In genomic region chr12:76274699-76275098, GRCh38 we compare ENCODE assay signal across 16 cellular contexts.
DNase-seq lines count a peak whose midpoint lies in the region; TF ChIP-seq lines count a peak whose summit lies in the region.
"Had no signal": no experiment of that assay in that cellular context is flagged by ENCODE, and none has a peak within 500 bp of the region (broad histone marks: within the 10 kb centered on the region; RNA-seq: fewer than 3 reads in every experiment).

No MANE protein-coding gene starts in this region.

- TF ChIP-seq CTCF in SK-N-SH (IDR thresholded peaks at IDR 0.05) (no peak), endothelial cell (IDR thresholded peaks at IDR 0.05; ENCODE audit: unreplicated experiment) (no peak), type B pancreatic cell (conservative IDR thresholded peaks at IDR 0.05) (no peak)

- H3K4me1 ChIP-seq in SK-N-SH (ENCODE audit: control insufficient read depth in 1 of 2, insufficient read depth in 2 of 2, low read depth in 1 of 2, low read length in 1 of 2), result peaks cover 7 to 46% of the 10 kb centered on the region in 2 experiments
- H3K4me1 ChIP-seq: adrenal gland, vagina had no signal

- H3K9me3 ChIP-seq in SK-N-SH, result no peaks in the 10 kb centered on the region
- H3K9me3 ChIP-seq: adrenal gland, vagina had no signal

- POLR2A ChIA-PET in SK-N-SH (lab: Yijun Ruan, JAX), result no interaction called here

- H3K27ac ChIP-seq in SK-N-SH (ENCODE audit: low read depth in 2 of 2, low read length in 1 of 2), result peak overlapping the region; percentile 75 to 78; a peak in 3 of 4 replicates
- H3K27ac ChIP-seq: adrenal gland, vagina, VCaP had no signal

- no peak overlapping the region for H2AFZ ChIP-seq in SK-N-SH (ENCODE audit: low read depth)

- WGBS in SK-N-SH (ENCODE audit: low lambda C conversion rate), result 58% methylated on average over 3 of the region's 3 CpGs

- H3K9me2 ChIP-seq in SK-N-SH, result no peaks in the 10 kb centered on the region

- no peaks in the 10 kb centered on the region for H4K20me1 ChIP-seq in SK-N-SH (ENCODE audit: insufficient read depth)

- peaks cover 0 to 2% of the 10 kb centered on the region in 2 experiments for H3K36me3 ChIP-seq in SK-N-SH (replicated peaks in 1 of 2; ENCODE audit: control insufficient read depth in 1 of 2, insufficient read depth in 2 of 2, low read length in 1 of 2)
- H3K36me3 ChIP-seq: adrenal gland, vagina had no signal

- intact Hi-C loops in activated naive CD4-positive, alpha-beta T cell treated with anti-CD3 and anti-CD28 coated beads for 36 hours (cut with micrococcal nuclease), result loop anchor here (1.0 to 5.0 kb wide), 7 partner anchors 8 to 330 kb away; partner anchors contain the start of genes BBS10 and OSBPL8

- TF ChIP-seq EP300 in SK-N-SH (IDR thresholded peaks at IDR 0.05; ENCODE audit: borderline replicate concordance in 1 of 2, low read depth in 1 of 2, low read length in 1 of 2), result peak in 1 of 2 experiments; percentile 51; a peak in 1 of 4 replicates

- peaks cover 12% of the 10 kb centered on the region for H3K4me1 Mint-ChIP-seq in activated naive CD4-positive, alpha-beta T cell treated with anti-CD3 and anti-CD28 coated beads for 36 hours (ENCODE audit: low read depth)
- no peaks in the 10 kb centered on the region for H3K4me1 Mint-ChIP-seq in activated naive CD4-positive, alpha-beta T cell treated with anti-CD3 and anti-CD28 coated beads, Interleukin-2, amount 10 ng/mL, durations not matched to agents 7 days and 5 days
- H3K4me1 Mint-ChIP-seq in endothelial cell (ENCODE audit: unreplicated experiment) (peaks cover 10% of the 10 kb centered on the region), type B pancreatic cell (ENCODE audit: unreplicated experiment) (peaks cover 12% of the 10 kb centered on the region)
- H3K4me1 Mint-ChIP-seq: B cell had no signal

- H3K4me2 ChIP-seq in SK-N-SH, result 0 out of 2 replicates have a peak overlapping the region, but pooled peaks have one; percentile 7

- TF ChIP-seq RAD21 in SK-N-SH (IDR thresholded peaks at IDR 0.05; ENCODE audit: low read length), result no peak

- H3K9ac ChIP-seq in SK-N-SH, result peak overlapping the region; percentile 14; the same call in 1 of the 2 replicates

- H3K4me3 Mint-ChIP-seq in activated naive CD4-positive, alpha-beta T cell treated with anti-CD3 and anti-CD28 coated beads for 36 hours, result no peak overlapping the region
- H3K4me3 Mint-ChIP-seq in activated naive CD4-positive, alpha-beta T cell treated with anti-CD3 and anti-CD28 coated beads, Interleukin-2, amount 10 ng/mL, durations not matched to agents 7 days and 5 days, result no peak overlapping the region
- no peak overlapping the region for H3K4me3 Mint-ChIP-seq in endothelial cell (ENCODE audit: unreplicated experiment)
- H3K4me3 Mint-ChIP-seq in type B pancreatic cell, result no peak overlapping the region
- H3K4me3 Mint-ChIP-seq: B cell had no signal

- peaks cover 74% of the 10 kb centered on the region for H3K79me2 ChIP-seq in SK-N-SH (ENCODE audit: insufficient read depth)

- H3K27me3 Mint-ChIP-seq in activated naive CD4-positive, alpha-beta T cell treated with anti-CD3 and anti-CD28 coated beads for 36 hours (ENCODE audit: low read depth), result peaks cover 11% of the 10 kb centered on the region
- H3K27me3 Mint-ChIP-seq in activated naive CD4-positive, alpha-beta T cell treated with anti-CD3 and anti-CD28 coated beads, Interleukin-2, amount 10 ng/mL, durations not matched to agents 7 days and 5 days, result peaks cover 12% of the 10 kb centered on the region
- H3K27me3 Mint-ChIP-seq in endothelial cell (ENCODE audit: unreplicated experiment) (peaks cover 7% of the 10 kb centered on the region), type B pancreatic cell (peaks cover 3% of the 10 kb centered on the region)

- H3K4me3 ChIP-seq in SK-N-SH (ENCODE audit: low read depth in 2 of 2, low read length in 1 of 2), result no peak overlapping the region
- H3K4me3 ChIP-seq: adrenal gland, vagina had no signal

- no peaks in the 10 kb centered on the region for H3K9me3 Mint-ChIP-seq in activated naive CD4-positive, alpha-beta T cell treated with anti-CD3 and anti-CD28 coated beads for 36 hours
- H3K9me3 Mint-ChIP-seq in activated naive CD4-positive, alpha-beta T cell treated with anti-CD3 and anti-CD28 coated beads, Interleukin-2, amount 10 ng/mL, durations not matched to agents 7 days and 5 days, result no peaks in the 10 kb centered on the region
- H3K9me3 Mint-ChIP-seq in endothelial cell (ENCODE audit: unreplicated experiment) (no peaks in the 10 kb centered on the region), type B pancreatic cell (no peaks in the 10 kb centered on the region)

- H3K27me3 ChIP-seq in SK-N-SH (ENCODE audit: insufficient read depth), result no peaks in the 10 kb centered on the region
- H3K27me3 ChIP-seq: adrenal gland, vagina had no signal

- H3K36me3 Mint-ChIP-seq in activated naive CD4-positive, alpha-beta T cell treated with anti-CD3 and anti-CD28 coated beads for 36 hours (ENCODE audit: low read depth), result no peaks in the 10 kb centered on the region
- H3K36me3 Mint-ChIP-seq in activated naive CD4-positive, alpha-beta T cell treated with anti-CD3 and anti-CD28 coated beads, Interleukin-2, amount 10 ng/mL, durations not matched to agents 7 days and 5 days, result no peaks in the 10 kb centered on the region
- H3K36me3 Mint-ChIP-seq in endothelial cell (ENCODE audit: low read depth, unreplicated experiment) (no peaks in the 10 kb centered on the region), type B pancreatic cell (no peaks in the 10 kb centered on the region)

- H3F3A ChIP-seq in SK-N-SH (replicated peaks; ENCODE audit: insufficient read depth), result peaks cover 40% of the 10 kb centered on the region

- DNase-seq in activated naive CD4-positive, alpha-beta T cell treated with anti-CD3 and anti-CD28 coated beads for 36 hours, result peak; percentile 58
- DNase-seq in activated naive CD4-positive, alpha-beta T cell treated with anti-CD3 and anti-CD28 coated beads, Interleukin-2, amount 10 ng/mL, durations not matched to agents 7 days and 5 days, result no peak
- DNase-seq in SK-N-SH (no peak), endothelial cell (ENCODE audit: low spot score) (no peak), NCI-H2107 treated with DMSO at 0.1 percent for 48 hours (lab: John Stamatoyannopoulos, UW; ENCODE audit: unreplicated experiment) (no peak), type B pancreatic cell (ENCODE audit: extremely low spot score, unreplicated experiment) (no peak), ureter (ENCODE audit: low spot score) (no peak)
- peak; percentile 36 for DNase-seq in stimulated activated CD8-positive, alpha-beta memory T cell treated with anti-CD3 and anti-CD28 coated beads, Interleukin-4, amount 100 ng/mL, for 48 hours
- DNase-seq: adrenal gland; effector memory CD4-positive, alpha-beta T cell; NCI-H1092 treated with DMSO at 0.1 percent for 48 hours; NCI-H526; occipital lobe had no signal

- peak overlapping the region; percentile 10 for H3K27ac Mint-ChIP-seq in activated naive CD4-positive, alpha-beta T cell treated with anti-CD3 and anti-CD28 coated beads for 36 hours
- H3K27ac Mint-ChIP-seq in activated naive CD4-positive, alpha-beta T cell treated with anti-CD3 and anti-CD28 coated beads, Interleukin-2, amount 10 ng/mL, durations not matched to agents 7 days and 5 days, result no peak overlapping the region
- H3K27ac Mint-ChIP-seq in endothelial cell (ENCODE audit: unreplicated experiment) (peak overlapping the region; percentile 45), type B pancreatic cell (no peak overlapping the region)
- H3K27ac Mint-ChIP-seq: B cell had no signal

- CTCF ChIA-PET in activated naive CD4-positive, alpha-beta T cell treated with anti-CD3 and anti-CD28 coated beads for 36 hours (lab: Charles Lee), result interaction anchor here (1.2 kb wide), 1 partner anchor 9 kb away, joined by 4 read pairs; no protein-coding TSS in a partner anchor
- CTCF ChIA-PET in activated naive CD4-positive, alpha-beta T cell treated with anti-CD3 and anti-CD28 coated beads, Interleukin-2, amount 10 ng/mL, durations not matched to agents 7 days and 5 days (lab: Charles Lee), result no interaction called here
- CTCF ChIA-PET in SK-N-SH (lab: Yijun Ruan, JAX), result no interaction called here

TF ChIP-seq in SK-N-SH, 30 proteins besides CTCF, POLR2A, EP300 and RAD21 (continues in another document):
- TF ChIP-seq RXRA (IDR thresholded peaks at IDR 0.05; ENCODE audit: borderline replicate concordance, low read depth) (no peak), CHD2 (IDR thresholded peaks at IDR 0.05; ENCODE audit: low read length, partially characterized antibody) (no peak), RFX5 (IDR thresholded peaks at IDR 0.05; ENCODE audit: low read length) (no peak), GABPA (IDR thresholded peaks at IDR 0.05; ENCODE audit: low read depth) (no peak), USF2 (IDR thresholded peaks at IDR 0.05; ENCODE audit: borderline replicate concordance, low read depth, low read length) (no peak), TCF12 (IDR thresholded peaks at IDR 0.05) (peak; percentile 67; the same call in 1 of the 2 replicates), SMC3 (IDR thresholded peaks at IDR 0.05; ENCODE audit: low read depth, low read length) (no peak), FOXJ3 (CRISPR knock-in tag; IDR thresholded peaks at IDR 0.05) (no peak), ZBTB33 (IDR thresholded peaks at IDR 0.05; ENCODE audit: borderline replicate concordance, low read depth) (no peak)

Comparison
In these comparisons a context has a peak if more than half of its experiments do, and no peak if none do; other contexts are left out.
1. DNase-seq: peak in activated naive CD4-positive, alpha-beta T cell treated with anti-CD3 and anti-CD28 coated beads for 36 hours (single experiment) and stimulated activated CD8-positive, alpha-beta memory T cell treated with anti-CD3 and anti-CD28 coated beads, Interleukin-4, amount 100 ng/mL, for 48 hours (single experiment); none in activated naive CD4-positive, alpha-beta T cell treated with anti-CD3 and anti-CD28 coated beads, Interleukin-2, amount 10 ng/mL, durations not matched to agents 7 days and 5 days (single experiment), SK-N-SH (single experiment), endothelial cell (single experiment), NCI-H2107 treated with DMSO at 0.1 percent for 48 hours (single experiment), type B pancreatic cell (single experiment) and ureter (single experiment).
2. H3K27ac Mint-ChIP-seq: peak in activated naive CD4-positive, alpha-beta T cell treated with anti-CD3 and anti-CD28 coated beads for 36 hours (single experiment) and endothelial cell (single experiment); none in activated naive CD4-positive, alpha-beta T cell treated with anti-CD3 and anti-CD28 coated beads, Interleukin-2, amount 10 ng/mL, durations not matched to agents 7 days and 5 days (single experiment) and type B pancreatic cell (single experiment).